Comparison of ENCODE assay signal across 1 cellular context in genomic region chr12:67877697-67878096, GRCh38.
TF ChIP-seq lines count a peak whose summit lies in the region.

No MANE protein-coding gene starts in this region.

TF ChIP-seq in H1, 55 proteins besides CTCF, POLR2A, EP300 and RAD21 (continued from another document):
- TF ChIP-seq HDAC6 (IDR thresholded peaks at IDR 0.05; ENCODE audit: low read depth, low read length) (no peak), PHF8 (conservative IDR thresholded peaks at IDR 0.05; ENCODE audit: low read depth, low read length) (no peak), KDM5A (IDR thresholded peaks at IDR 0.05; ENCODE audit: low read length) (no peak), SIRT6 (IDR thresholded peaks at IDR 0.05; ENCODE audit: low read length) (no peak), NRF1 (IDR thresholded peaks at IDR 0.05; ENCODE audit: low read depth, low read length) (no peak), RXRA (IDR thresholded peaks at IDR 0.05; ENCODE audit: insufficient read depth, low read depth, low read length) (no peak), GABPA (IDR thresholded peaks at IDR 0.05; ENCODE audit: borderline replicate concordance, insufficient read depth, low read length) (no peak), POLR2AphosphoS5 (IDR thresholded peaks at IDR 0.05; ENCODE audit: low read depth, low read length) (no peak), ASH2L (IDR thresholded peaks at IDR 0.05; ENCODE audit: low read length) (no peak), SP1 (IDR thresholded peaks at IDR 0.05; ENCODE audit: low read depth, low read length) (no peak)
TF ChIP-seq in H1: peak in this region for 0.
